Comparison of ENCODE assay signal across 15 cellular contexts in the genomic region with DNA sequence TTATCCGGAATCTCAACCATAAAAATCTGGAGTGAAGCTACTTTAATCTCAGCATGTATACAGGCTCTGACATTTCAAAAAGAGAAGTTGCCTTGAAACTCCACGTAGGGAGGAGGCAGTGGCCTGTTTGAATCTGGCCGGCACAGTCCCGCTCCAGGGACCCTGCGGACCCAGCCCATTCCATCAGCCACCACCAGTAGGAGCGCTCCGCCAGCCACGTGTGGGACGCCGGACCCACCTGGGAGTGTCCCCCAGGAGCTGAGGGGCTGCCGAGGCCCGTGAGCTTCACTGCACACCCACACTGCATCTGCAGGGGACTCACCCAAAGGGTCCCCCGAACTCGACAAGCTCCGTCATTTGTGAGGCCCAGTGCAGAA. TPM values are rescaled to one million over a fixed set of nuclear protein-coding genes. Genes with fewer than 3 reads are reported as not detected.
DNase-seq lines count a peak whose midpoint lies in the region; ATAC-seq and TF ChIP-seq lines count a peak whose summit lies in the region.
"Had no signal": no experiment of that assay in that cellular context is flagged by ENCODE, and none has a peak within 500 bp of the region (broad histone marks: within the 10 kb centered on the region; RNA-seq: fewer than 3 reads in every experiment).

No MANE protein-coding gene starts in this region.

- H3K27ac ChIP-seq in coronary artery, result no peak overlapping the region

- no peaks in the 10 kb centered on the region for H3K9me3 Mint-ChIP-seq in nephron
- H3K9me3 Mint-ChIP-seq in activated CD4-positive, alpha-beta memory T cell treated with anti-CD3 and anti-CD28 coated beads for 36 hours, result no peaks in the 10 kb centered on the region
- H3K9me3 Mint-ChIP-seq in activated naive CD4-positive, alpha-beta T cell treated with anti-CD3 and anti-CD28 coated beads, Interleukin-2, amount 10 ng/mL, durations not matched to agents 7 days and 5 days, result no peaks in the 10 kb centered on the region
- H3K9me3 Mint-ChIP-seq: activated naive CD8-positive, alpha-beta T cell treated with anti-CD3 and anti-CD28 coated beads, Interleukin-2, amount 10 ng/mL, durations not matched to agents 7 days and 5 days had no signal

- peaks cover 4% of the 10 kb centered on the region for H3K27me3 Mint-ChIP-seq in nephron (ENCODE audit: low read depth)
- H3K27me3 Mint-ChIP-seq in activated CD4-positive, alpha-beta memory T cell treated with anti-CD3 and anti-CD28 coated beads for 36 hours, result peaks cover 5% of the 10 kb centered on the region
- H3K27me3 Mint-ChIP-seq in activated naive CD4-positive, alpha-beta T cell treated with anti-CD3 and anti-CD28 coated beads, Interleukin-2, amount 10 ng/mL, durations not matched to agents 7 days and 5 days, result peaks cover 58% of the 10 kb centered on the region

- POLR2A ChIA-PET in activated CD4-positive, alpha-beta memory T cell treated with anti-CD3 and anti-CD28 coated beads for 36 hours (lab: Charles Lee), result interaction anchor here (2.5 kb wide), 1 partner anchor 139 kb away, joined by 19 read pairs; no protein-coding TSS in a partner anchor

- H3K27ac Mint-ChIP-seq in nephron, result peak overlapping the region in 2 of 3 experiments; percentile 68 to 86
- no peak overlapping the region for H3K27ac Mint-ChIP-seq in activated CD4-positive, alpha-beta memory T cell treated with anti-CD3 and anti-CD28 coated beads for 36 hours
- no peak overlapping the region for H3K27ac Mint-ChIP-seq in activated naive CD4-positive, alpha-beta T cell treated with anti-CD3 and anti-CD28 coated beads, Interleukin-2, amount 10 ng/mL, durations not matched to agents 7 days and 5 days
- H3K27ac Mint-ChIP-seq: activated naive CD8-positive, alpha-beta T cell treated with anti-CD3 and anti-CD28 coated beads, Interleukin-2, amount 10 ng/mL, durations not matched to agents 7 days and 5 days; T-helper 17 cell had no signal

- peaks cover 32% of the 10 kb centered on the region for H3K4me1 Mint-ChIP-seq in nephron
- no peaks in the 10 kb centered on the region for H3K4me1 Mint-ChIP-seq in activated CD4-positive, alpha-beta memory T cell treated with anti-CD3 and anti-CD28 coated beads for 36 hours (ENCODE audit: low read depth)
- H3K4me1 Mint-ChIP-seq in activated naive CD4-positive, alpha-beta T cell treated with anti-CD3 and anti-CD28 coated beads, Interleukin-2, amount 10 ng/mL, durations not matched to agents 7 days and 5 days, result peaks cover 4% of the 10 kb centered on the region

- intact Hi-C loops in left ventricle myocardium superior (cut with micrococcal nuclease) (loop anchor here (2.0 kb wide), 1 partner anchor 140 kb away; no protein-coding TSS in a partner anchor), Right ventricle myocardium inferior (cut with DNase I) (loop anchor here (1.0 kb wide), 2 partner anchors 140 to 181 kb away; no protein-coding TSS in a partner anchor)
- intact Hi-C loops in activated CD4-positive, alpha-beta memory T cell treated with anti-CD3 and anti-CD28 coated beads for 36 hours (cut with micrococcal nuclease), result loop anchor here (1.0 to 2.0 kb wide), 2 partner anchors 139 to 180 kb away; no protein-coding TSS in a partner anchor

- peak overlapping the region in 1 of 3 experiments; percentile 49 for H3K4me3 Mint-ChIP-seq in nephron
- H3K4me3 Mint-ChIP-seq in activated CD4-positive, alpha-beta memory T cell treated with anti-CD3 and anti-CD28 coated beads for 36 hours, result no peak overlapping the region
- H3K4me3 Mint-ChIP-seq in activated naive CD4-positive, alpha-beta T cell treated with anti-CD3 and anti-CD28 coated beads, Interleukin-2, amount 10 ng/mL, durations not matched to agents 7 days and 5 days, result no peak overlapping the region
- H3K4me3 Mint-ChIP-seq: activated naive CD8-positive, alpha-beta T cell treated with anti-CD3 and anti-CD28 coated beads, Interleukin-2, amount 10 ng/mL, durations not matched to agents 7 days and 5 days; T-helper 17 cell had no signal

- DNase-seq in left ventricle myocardium superior (peak; percentile 27), Right ventricle myocardium inferior (ENCODE audit: missing footprints) (no peak), coronary artery (ENCODE audit: low spot score) (no peak)
- no peak for DNase-seq in activated CD4-positive, alpha-beta memory T cell treated with anti-CD3 and anti-CD28 coated beads for 36 hours
- no peak for DNase-seq in activated naive CD4-positive, alpha-beta T cell treated with anti-CD3 and anti-CD28 coated beads, Interleukin-2, amount 10 ng/mL, durations not matched to agents 7 days and 5 days
- DNase-seq: NCI-H1436 treated with DMSO at 0.1 percent for 48 hours had no signal

- ATAC-seq in left ventricle myocardium superior, result no peak
- no peak for ATAC-seq in Right ventricle myocardium inferior
- no peak for ATAC-seq in SK-N-SH treated with all-trans-retinoic acid at 6 μM for 48 hours
- ATAC-seq in HG03521 (IDR thresholded peaks at IDR 0.05; ENCODE audit: unreplicated experiment), result no peak

- CTCF ChIA-PET in activated CD4-positive, alpha-beta memory T cell treated with anti-CD3 and anti-CD28 coated beads for 36 hours (lab: Charles Lee), result interaction anchor here (0.6 to 13.7 kb wide), 54 partner anchors 8 to 323 kb away, joined by 3 to 488 read pairs (median 4); partner anchors contain the start of genes H19, KRTAP5-6 and LSP1
- CTCF ChIA-PET in activated naive CD4-positive, alpha-beta T cell treated with anti-CD3 and anti-CD28 coated beads, Interleukin-2, amount 10 ng/mL, durations not matched to agents 7 days and 5 days (lab: Charles Lee), result interaction anchor here (0.8 to 10.0 kb wide), 41 partner anchors 8 to 323 kb away, joined by 3 to 341 read pairs (median 5); partner anchors contain the start of genes KRTAP5-6 and LSP1

- no peaks in the 10 kb centered on the region for H3K36me3 Mint-ChIP-seq in nephron (ENCODE audit: low read depth)
- no peaks in the 10 kb centered on the region for H3K36me3 Mint-ChIP-seq in activated CD4-positive, alpha-beta memory T cell treated with anti-CD3 and anti-CD28 coated beads for 36 hours
- H3K36me3 Mint-ChIP-seq in activated naive CD4-positive, alpha-beta T cell treated with anti-CD3 and anti-CD28 coated beads, Interleukin-2, amount 10 ng/mL, durations not matched to agents 7 days and 5 days, result no peaks in the 10 kb centered on the region
- H3K36me3 Mint-ChIP-seq: activated naive CD8-positive, alpha-beta T cell treated with anti-CD3 and anti-CD28 coated beads, Interleukin-2, amount 10 ng/mL, durations not matched to agents 7 days and 5 days had no signal

- H3K4me3 ChIP-seq in coronary artery, result peak overlapping the region; percentile 46

- TF ChIP-seq CTCF in coronary artery (IDR thresholded peaks at IDR 0.05), result no peak
- TF ChIP-seq CTCF in nephron (IDR thresholded peaks at IDR 0.05; ENCODE audit: unreplicated experiment in 3 of 3), result no peak

TF ChIP-seq in SK-N-SH treated with all-trans-retinoic acid at 6 μM for 48 hours, 23 proteins besides CTCF, POLR2A, EP300 and RAD21:
- TF ChIP-seq ZC3H10 (CRISPR knock-in tag; IDR thresholded peaks at IDR 0.05) (no peak), SNAI2 (CRISPR knock-in tag; IDR thresholded peaks at IDR 0.05) (no peak), ZNF8 (CRISPR knock-in tag; IDR thresholded peaks at IDR 0.05) (no peak)

RNA-seq across cellular contexts. Expression of gene SYT8, which starts 1.8 kb away (rescaled TPM):
- total RNA-seq in left ventricle myocardium superior (not detected), Right ventricle myocardium inferior (not detected)
- not detected for total RNA-seq in activated CD4-positive, alpha-beta memory T cell treated with anti-CD3 and anti-CD28 coated beads for 36 hours
- total RNA-seq: activated naive CD8-positive, alpha-beta T cell treated with anti-CD3 and anti-CD28 coated beads, Interleukin-2, amount 10 ng/mL, durations not matched to agents 7 days and 5 days; H4; NCI-H460; RPMI7951; T-helper 17 cell had no signal

RNA-seq across cellular contexts. Expression of gene TNNI2, which starts 5.8 kb away (rescaled TPM):
- total RNA-seq in left ventricle myocardium superior (not detected), Right ventricle myocardium inferior (0.35 TPM)
- total RNA-seq in activated CD4-positive, alpha-beta memory T cell treated with anti-CD3 and anti-CD28 coated beads for 36 hours, result not detected
- total RNA-seq: H4, NCI-H460, renal cortical epithelial cell, T-helper 17 cell had no signal

RNA-seq across cellular contexts. Expression of gene LSP1, which starts 19.9 kb away (rescaled TPM):
- total RNA-seq in left ventricle myocardium superior (22.9 TPM), Right ventricle myocardium inferior (22.5 TPM)
- 100 to 1,000 TPM; 179 to 181 TPM for total RNA-seq in activated CD4-positive, alpha-beta memory T cell treated with anti-CD3 and anti-CD28 coated beads for 36 hours
- total RNA-seq: NCI-H460, renal cortical epithelial cell had no signal

RNA-seq across cellular contexts. Expression of gene PRR33, which starts 58.7 kb away (rescaled TPM):
- total RNA-seq in left ventricle myocardium superior, result 4.4 TPM
- 5.0 TPM for total RNA-seq in Right ventricle myocardium inferior
- under 1 TPM in 1 of 2 experiments, not detected in 1; 0.07 TPM for total RNA-seq in activated CD4-positive, alpha-beta memory T cell treated with anti-CD3 and anti-CD28 coated beads for 36 hours
- total RNA-seq: activated naive CD8-positive, alpha-beta T cell treated with anti-CD3 and anti-CD28 coated beads, Interleukin-2, amount 10 ng/mL, durations not matched to agents 7 days and 5 days; H4; NCI-H460; renal cortical epithelial cell; RPMI7951; T-helper 17 cell had no signal

Comparison
In these comparisons a context has a peak if more than half of its experiments do, and no peak if none do; other contexts are left out.
1. H3K27ac Mint-ChIP-seq: peak in nephron (2 of 3); none in activated CD4-positive, alpha-beta memory T cell treated with anti-CD3 and anti-CD28 coated beads for 36 hours (single experiment) and activated naive CD4-positive, alpha-beta T cell treated with anti-CD3 and anti-CD28 coated beads, Interleukin-2, amount 10 ng/mL, durations not matched to agents 7 days and 5 days (single experiment).